20 cellular contexts compared by ENCODE assay signal in the genomic region with DNA sequence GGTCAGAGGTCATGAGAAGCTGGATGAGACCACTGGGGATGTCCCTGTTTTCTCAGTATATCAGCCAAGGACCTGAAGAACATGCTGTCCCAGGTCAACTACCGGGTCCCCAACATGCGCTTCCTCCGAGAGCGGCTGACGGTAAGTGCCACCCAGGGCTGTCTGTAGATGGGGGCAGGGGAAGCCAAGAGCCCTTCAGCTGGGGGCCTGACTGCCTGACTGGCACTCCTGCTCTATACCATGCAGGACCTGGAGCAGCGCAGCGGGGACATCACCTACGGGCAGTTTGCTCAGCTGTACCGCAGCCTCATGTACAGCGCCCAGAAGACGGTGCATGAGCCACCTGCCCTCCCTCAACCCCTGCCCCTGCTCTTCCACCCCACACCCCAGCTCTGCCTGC. TPM values are rescaled to one million over a fixed set of nuclear protein-coding genes. Genes with fewer than 3 reads are reported as not detected.
DNase-seq lines count a peak whose midpoint lies in the region; ATAC-seq and TF ChIP-seq lines count a peak whose summit lies in the region.
"Had no signal": no experiment of that assay in that cellular context is flagged by ENCODE, and none has a peak within 500 bp of the region (broad histone marks: within the 10 kb centered on the region; RNA-seq: fewer than 3 reads in every experiment).

No MANE protein-coding gene starts in this region.

- POLR2A ChIA-PET in T-cell (lab: Charles Lee): no interaction called here

- no peaks in the 10 kb centered on the region for H3K9me3 Mint-ChIP-seq in activated naive CD4-positive, alpha-beta T cell treated with anti-CD3 and anti-CD28 coated beads, Interleukin-2, amount 10 ng/mL, durations not matched to agents 7 days and 5 days
- no peaks in the 10 kb centered on the region for H3K9me3 Mint-ChIP-seq in T-cell
- H3K9me3 Mint-ChIP-seq: mesothelial cell of epicardium, nephron had no signal

- TF ChIP-seq CTCF in gastrocnemius medialis (IDR thresholded peaks at IDR 0.05 in 4 of 5, conservative IDR thresholded peaks at IDR 0.05 in 1 of 5): no peak

- no peak overlapping the region for H3K4me3 Mint-ChIP-seq in activated naive CD4-positive, alpha-beta T cell treated with anti-CD3 and anti-CD28 coated beads, Interleukin-2, amount 10 ng/mL, durations not matched to agents 7 days and 5 days
- H3K4me3 Mint-ChIP-seq in T-cell: peak overlapping the region in 2 of 3 donors; percentile 37 to 61
- H3K4me3 Mint-ChIP-seq: mesothelial cell of epicardium, nephron had no signal

- H3K36me3 ChIP-seq in gastrocnemius medialis: peaks cover 0 to 57% of the 10 kb centered on the region in 2 donors
- H3K36me3 ChIP-seq: ovary had no signal

- H3K27ac ChIP-seq in substantia nigra (ENCODE audit: low read depth, low read length, poor library complexity, severe bottlenecking) (peak overlapping the region; percentile 44), gastrocnemius medialis (no peak overlapping the region)
- H3K27ac ChIP-seq: HL-60, ovary, right lobe of liver had no signal

- in situ Hi-C loops in gastrocnemius medialis (cut with MboI; ENCODE audit: low sequenced_read_pairs in 4 of 4): no loop called here

- CTCF ChIA-PET in activated naive CD4-positive, alpha-beta T cell treated with anti-CD3 and anti-CD28 coated beads, Interleukin-2, amount 10 ng/mL, durations not matched to agents 7 days and 5 days (lab: Charles Lee): interaction anchor here (17.4 kb wide), 1 partner anchor 24 kb away, joined by 240 read pairs; the partner anchor contains the start of gene PLCG1
- CTCF ChIA-PET in T-cell (lab: Charles Lee): interaction anchor here (0.7 to 1.4 kb wide), 2 partner anchors 27 kb away, joined by 5 to 6 read pairs; no protein-coding TSS in a partner anchor

- peaks cover 72% of the 10 kb centered on the region for H3K4me1 Mint-ChIP-seq in activated naive CD4-positive, alpha-beta T cell treated with anti-CD3 and anti-CD28 coated beads, Interleukin-2, amount 10 ng/mL, durations not matched to agents 7 days and 5 days
- H3K4me1 Mint-ChIP-seq in T-cell: peaks cover 76 to 82% (median 76%) of the 10 kb centered on the region in 3 donors

- TF ChIP-seq POLR2A in gastrocnemius medialis (IDR thresholded peaks at IDR 0.05): no peak

- intact Hi-C loops in gastrocnemius medialis (cut with DNase I; ENCODE audit: low total_unique reads): no loop called here

- no peaks in the 10 kb centered on the region for H3K27me3 ChIP-seq in gastrocnemius medialis
- H3K27me3 ChIP-seq: ovary, right lobe of liver had no signal

- H3K9me3 ChIP-seq in gastrocnemius medialis: no peaks in the 10 kb centered on the region
- H3K9me3 ChIP-seq: ovary, right lobe of liver had no signal

- H3K4me3 ChIP-seq in gastrocnemius medialis: no peak overlapping the region
- H3K4me3 ChIP-seq: ovary, right lobe of liver had no signal

- peak overlapping the region; percentile 77 for H3K27ac Mint-ChIP-seq in activated naive CD4-positive, alpha-beta T cell treated with anti-CD3 and anti-CD28 coated beads, Interleukin-2, amount 10 ng/mL, durations not matched to agents 7 days and 5 days
- H3K27ac Mint-ChIP-seq in T-cell: peak overlapping the region; percentile 92 to 97
- H3K27ac Mint-ChIP-seq: mesothelial cell of epicardium had no signal

- no peaks in the 10 kb centered on the region for H3K27me3 Mint-ChIP-seq in activated naive CD4-positive, alpha-beta T cell treated with anti-CD3 and anti-CD28 coated beads, Interleukin-2, amount 10 ng/mL, durations not matched to agents 7 days and 5 days
- no peaks in the 10 kb centered on the region for H3K27me3 Mint-ChIP-seq in T-cell

- DNase-seq in activated naive CD4-positive, alpha-beta T cell treated with anti-CD3 and anti-CD28 coated beads, Interleukin-2, amount 10 ng/mL, durations not matched to agents 7 days and 5 days: no peak
- DNase-seq in activated naive CD4-positive, alpha-beta T cell (lab: John Stamatoyannopoulos, UW): no peak
- DNase-seq in T-cell (no peak), cerebellum (ENCODE audit: low spot score) (peak; percentile 36), substantia nigra (lab: John Stamatoyannopoulos, UW) (peak in 2 of 49 donors; percentile 23 to 65), LoVo (ENCODE audit: low spot score) (no peak), gastrocnemius medialis (no peak)
- DNase-seq: activated CD4-positive, alpha-beta T cell treated with anti-CD3 and anti-CD28 coated beads for 4 hours; cortex of kidney; DMS153; NCI-H1105 treated with DMSO at 0.1 percent for 48 hours; NCI-H2081 treated with DMSO at 0.1 percent for 48 hours; NCI-H446; OCI-M1; ovary; SIG-M5 had no signal

- ATAC-seq in T-cell (replicated peaks in 1 of 4): no peak
- ATAC-seq in gastrocnemius medialis: no peak

- peaks cover 6 to 11% of the 10 kb centered on the region in 2 donors for H3K4me1 ChIP-seq in gastrocnemius medialis
- H3K4me1 ChIP-seq: right lobe of liver had no signal

- peaks cover 88% of the 10 kb centered on the region for H3K36me3 Mint-ChIP-seq in activated naive CD4-positive, alpha-beta T cell treated with anti-CD3 and anti-CD28 coated beads, Interleukin-2, amount 10 ng/mL, durations not matched to agents 7 days and 5 days
- H3K36me3 Mint-ChIP-seq in T-cell: peaks cover 62% of the 10 kb centered on the region

RNA-seq across cellular contexts. Expression of gene PLCG1, which starts 25.1 kb away (rescaled TPM):
- total RNA-seq in T-cell: 100 to 1,000 TPM; 390 to 589 (median 444) TPM
- 131 TPM for total RNA-seq in cerebellum
- total RNA-seq in gastrocnemius medialis: 10 to 100 TPM; 19.9 to 58.0 (median 35.0) TPM
